1 cellular context compared by ENCODE assay signal in genomic region chr19:15199652-15200574, GRCh38.
TF ChIP-seq lines count a peak whose summit lies in the region.

No MANE protein-coding gene starts in this region.

TF ChIP-seq in H1, 55 proteins besides CTCF, POLR2A, EP300 and RAD21 (continued from another document):
- TF ChIP-seq USF2 (IDR thresholded peaks at IDR 0.05; ENCODE audit: low read length), result 0 out of 2 replicates have a peak, but pooled peaks have one; percentile 26
- no peak for TF ChIP-seq HDAC2 (IDR thresholded peaks at IDR 0.05; ENCODE audit: borderline replicate concordance in 1 of 2, low read depth in 2 of 2, low read length in 2 of 2)
- TF ChIP-seq POU5F1 (IDR thresholded peaks at IDR 0.05; ENCODE audit: low read depth, low read length), result no peak
- no peak for TF ChIP-seq RXRA (IDR thresholded peaks at IDR 0.05; ENCODE audit: insufficient read depth, low read depth, low read length)
- peak; percentile 27; the same call in 1 of the 2 replicates for TF ChIP-seq RFX5 (IDR thresholded peaks at IDR 0.05; ENCODE audit: borderline replicate concordance, low read depth, low read length)
- TF ChIP-seq JUND (IDR thresholded peaks at IDR 0.05; ENCODE audit: low read length), result 0 out of 2 replicates have a peak, but pooled peaks have one; percentile 40
- peak; percentile 63; the same call in 1 of the 2 replicates for TF ChIP-seq YY1 (IDR thresholded peaks at IDR 0.05; ENCODE audit: low read depth, low read length)
- TF ChIP-seq TAF1 (IDR thresholded peaks at IDR 0.05; ENCODE audit: low read depth, low read length), result peak; percentile 62
- TF ChIP-seq TEAD4 (IDR thresholded peaks at IDR 0.05; ENCODE audit: low read depth, low read length), result no peak
- 0 out of 2 replicates have a peak, but pooled peaks have one; percentile 15 for TF ChIP-seq CREB1 (IDR thresholded peaks at IDR 0.05)
- no peak for TF ChIP-seq GABPA (IDR thresholded peaks at IDR 0.05; ENCODE audit: borderline replicate concordance, insufficient read depth, low read length)
- TF ChIP-seq EGR1 (IDR thresholded peaks at IDR 0.05; ENCODE audit: borderline replicate concordance, low read depth, low read length), result peak; percentile 81; the same call in 1 of the 2 replicates
- peak in 1 of 2 experiments; percentile 32; a peak in 2 of 4 replicates for TF ChIP-seq SIN3A (conservative IDR thresholded peaks at IDR 0.05 in 1 of 2, IDR thresholded peaks at IDR 0.05 in 1 of 2; ENCODE audit: low read depth in 1 of 2, low read length in 2 of 2)
- no peak for TF ChIP-seq GTF2F1 (IDR thresholded peaks at IDR 0.05; ENCODE audit: borderline replicate concordance, low read depth, low read length)
TF ChIP-seq in H1: peak in this region for 11.
